25 cellular contexts compared by ENCODE assay signal in the genomic region with DNA sequence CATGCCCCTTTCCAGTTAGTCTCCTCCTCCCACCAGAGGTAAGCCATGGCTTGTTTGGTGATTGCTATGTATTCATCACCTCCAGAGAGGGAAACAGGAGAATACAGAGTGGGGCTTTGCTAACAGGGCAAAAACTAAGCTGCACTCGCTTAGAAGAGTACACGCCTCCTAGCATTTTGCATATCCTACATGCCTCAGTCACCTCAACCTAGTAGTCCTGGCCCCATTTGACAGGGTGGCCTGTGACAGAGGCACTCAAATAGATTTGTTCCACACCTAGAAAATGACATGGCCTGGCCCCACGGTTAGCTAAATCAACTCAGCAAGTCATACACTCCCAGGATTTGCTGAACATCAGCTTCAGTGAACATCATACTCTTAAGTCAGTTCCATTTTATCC.
"Had no signal": no experiment of that assay in that cellular context is flagged by ENCODE, and none has a peak within 500 bp of the region (broad histone marks: within the 10 kb centered on the region; RNA-seq: fewer than 3 reads in every experiment).

No MANE protein-coding gene starts in this region.

- H3K4me1 Mint-ChIP-seq: brain had no signal

- H3K4me1 ChIP-seq: pancreas, upper lobe of left lung had no signal

- FAIRE-seq: colon, endometrium, frontal cortex, pancreas had no signal

- ATAC-seq: activated CD4-positive, CD25-positive, alpha-beta regulatory T cell treated with anti-CD3 and anti-CD28 coated beads, Interleukin-2, amount 50 U/mL, for 24 hours; mucosa of descending colon; pancreas; sciatic nerve; stimulated activated memory B cell treated with anti-CD40 and anti-IgM and Interleukin-4, amounts not matched to agents 10 μg/mL and 1 μg/mL and 100 μg/mL, for 72 hours had no signal

- DNase-seq: activated CD4-positive, alpha-beta T cell treated with anti-CD3 and anti-CD28 coated beads, Interleukin-2, amount 50 U/mL, for 48 hours; activated effector memory CD4-positive, alpha-beta T cell treated with Interleukin-2 at 50 U/mL for 16 hours; activated naive CD8-positive, alpha-beta T cell treated with anti-CD3 and anti-CD28 coated beads, Interleukin-2, amount 10 ng/mL, durations not matched to agents 7 days and 5 days; anterior cingulate cortex; caudate nucleus; erythroblast; head of caudate nucleus; mucosa of descending colon; naive B cell; pancreas; stimulated activated CD4-positive, alpha-beta T cell treated with anti-CD3 and anti-CD28 coated beads, Interleukin-4, amount 100 ng/mL, for 24 hours; upper lobe of left lung had no signal

- H3K36me3 ChIP-seq: pancreas, SJSA1 had no signal

- H3K27me3 ChIP-seq: neutrophil, pancreas, SJSA1, upper lobe of left lung had no signal

- H3K9me3 ChIP-seq: mucosa of descending colon, neutrophil, pancreas, SJSA1, thoracic aorta, upper lobe of left lung had no signal

- H3K9me3 Mint-ChIP-seq: activated naive CD8-positive, alpha-beta T cell treated with anti-CD3 and anti-CD28 coated beads, Interleukin-2, amount 10 ng/mL, durations not matched to agents 7 days and 5 days; brain; memory B cell; naive B cell; stimulated activated memory B cell treated with anti-CD40 and anti-IgM and Interleukin-4, amounts not matched to agents 10 μg/mL and 1 μg/mL and 100 μg/mL, for 72 hours; T-helper 1 cell treated with Interleukin-12 subunit alpha and Interleukin-12 subunit beta and Interleukin-4 antibody, amounts not matched to agents 30 μg/mL and 1 μg/mL, for 36 hours had no signal

- H3K4me3 ChIP-seq: mucosa of descending colon, pancreas, SJSA1, smooth muscle cell, thoracic aorta, upper lobe of left lung had no signal

- H3K27ac ChIP-seq: neutrophil, pancreas, SJSA1, thoracic aorta, upper lobe of left lung had no signal

- H3K4me3 Mint-ChIP-seq: activated naive CD8-positive, alpha-beta T cell treated with anti-CD3 and anti-CD28 coated beads, Interleukin-2, amount 10 ng/mL, durations not matched to agents 7 days and 5 days; brain; memory B cell; naive B cell; stimulated activated memory B cell treated with anti-CD40 and anti-IgM and Interleukin-4, amounts not matched to agents 10 μg/mL and 1 μg/mL and 100 μg/mL, for 72 hours; T-helper 1 cell treated with Interleukin-12 subunit alpha and Interleukin-12 subunit beta and Interleukin-4 antibody, amounts not matched to agents 30 μg/mL and 1 μg/mL, for 36 hours had no signal

- H3K27ac Mint-ChIP-seq: activated naive CD8-positive, alpha-beta T cell treated with anti-CD3 and anti-CD28 coated beads, Interleukin-2, amount 10 ng/mL, durations not matched to agents 7 days and 5 days; brain; memory B cell; stimulated activated memory B cell treated with anti-CD40 and anti-IgM and Interleukin-4, amounts not matched to agents 10 μg/mL and 1 μg/mL and 100 μg/mL, for 72 hours; T-helper 1 cell treated with Interleukin-12 subunit alpha and Interleukin-12 subunit beta and Interleukin-4 antibody, amounts not matched to agents 30 μg/mL and 1 μg/mL, for 36 hours had no signal

- H3K27me3 Mint-ChIP-seq: activated naive CD8-positive, alpha-beta T cell treated with anti-CD3 and anti-CD28 coated beads, Interleukin-2, amount 10 ng/mL, durations not matched to agents 7 days and 5 days; brain; memory B cell; naive B cell; stimulated activated memory B cell treated with anti-CD40 and anti-IgM and Interleukin-4, amounts not matched to agents 10 μg/mL and 1 μg/mL and 100 μg/mL, for 72 hours had no signal
